In genomic region chr12:124863409-124864325, GRCh38 we compare ENCODE assay signal across 8 cellular contexts. TPM values are rescaled to one million over a fixed set of nuclear protein-coding genes. Genes with fewer than 3 reads are reported as not detected.
A peak's percentile ranks its signal among the peaks of the same experiment; 100 is the strongest.
DNase-seq lines count a peak whose midpoint lies in the region; ATAC-seq and TF ChIP-seq lines count a peak whose summit lies in the region.

Gene SCARB1 (minus strand): TSS chr12:124863864. CDS start chr12:124863720, 144 bp downstream.

- H3K9ac ChIP-seq in endodermal cell (ENCODE audit: extremely low read depth, low read length, poor library complexity, severe bottlenecking): peak within 1 kb of the TSS; percentile 66

- H3K4me3 Mint-ChIP-seq in CD4-positive, alpha-beta memory T cell: peak within 1 kb of the TSS; percentile 76 to 86 (median 81)
- H3K4me3 Mint-ChIP-seq in activated CD8-positive, alpha-beta memory T cell treated with anti-CD3 and anti-CD28 coated beads, Interleukin-2, amount 10 ng/mL, durations not matched to agents 7 days and 5 days: peak within 1 kb of the TSS; percentile 70
- peak within 1 kb of the TSS; percentile 69 for H3K4me3 Mint-ChIP-seq in endodermal cell
- peak within 1 kb of the TSS; percentile 73 for H3K4me3 Mint-ChIP-seq in mesothelial cell of epicardium

- H3K4me1 ChIP-seq in CD4-positive, alpha-beta memory T cell (ENCODE audit: insufficient read depth, low read length): peaks cover 12% of the 10 kb centered on the region
- H3K4me1 ChIP-seq in endodermal cell (ENCODE audit: control insufficient read depth, insufficient read depth, low read length): no peaks in the 10 kb centered on the region

- no peaks in the 10 kb centered on the region for H3K36me3 ChIP-seq in CD4-positive, alpha-beta memory T cell (ENCODE audit: insufficient read depth, low read length)
- H3K36me3 ChIP-seq in endodermal cell (ENCODE audit: control insufficient read depth, insufficient read depth, low read length): no peaks in the 10 kb centered on the region

- H3K27ac ChIP-seq in CD4-positive, alpha-beta memory T cell (ENCODE audit: low read depth, low read length): no peak within 1 kb of the TSS
- H3K27ac ChIP-seq in endodermal cell (ENCODE audit: low read depth, low read length): no peak within 1 kb of the TSS

- POLR2A ChIA-PET in CD4-positive, alpha-beta memory T cell (lab: Charles Lee; ENCODE audit: partially characterized antibody): interaction anchor here (1.0 to 1.5 kb wide), 2 partner anchors 50 to 58 kb away, joined by 4 to 6 read pairs; partner anchors contain the start of gene UBC

- no peaks in the 10 kb centered on the region for H3K9me3 ChIP-seq in CD4-positive, alpha-beta memory T cell (ENCODE audit: control insufficient read depth in 1 of 2, low read length in 2 of 2)
- H3K9me3 ChIP-seq in endodermal cell (ENCODE audit: control insufficient read depth, low read length): no peaks in the 10 kb centered on the region

- DNase-seq in CD4-positive, alpha-beta memory T cell: peak; percentile 68 to 76 (median 70)
- DNase-seq in HK-2 (ENCODE audit: unreplicated experiment) (peak; percentile 93), NOMO-1 (lab: John Stamatoyannopoulos, UW; ENCODE audit: unreplicated experiment in 2 of 2) (peak; percentile 80 to 88), endodermal cell (peak; percentile 98), mesothelial cell of epicardium (ENCODE audit: low spot score in 2 of 2, unreplicated experiment in 2 of 2) (peak; percentile 78 to 83)
- DNase-seq in activated CD8-positive, alpha-beta memory T cell treated with anti-CD3 and anti-CD28 coated beads, Interleukin-2, amount 10 ng/mL, durations not matched to agents 7 days and 5 days: peak; percentile 86
- DNase-seq in stimulated activated CD8-positive, alpha-beta memory T cell treated with anti-CD3 and anti-CD28 coated beads, Interleukin-15, amount 100 ng/mL, for 48 hours (ENCODE audit: low read depth in 2 of 2): peak; percentile 71 to 73

- CTCF ChIA-PET in CD4-positive, alpha-beta memory T cell (lab: Charles Lee; ENCODE audit: partially characterized antibody): interaction anchor here (1.0 kb wide), 1 partner anchor 76 kb away, joined by 3 read pairs; no protein-coding TSS in a partner anchor
- CTCF ChIA-PET in activated CD8-positive, alpha-beta memory T cell treated with anti-CD3 and anti-CD28 coated beads, Interleukin-2, amount 10 ng/mL, durations not matched to agents 7 days and 5 days (lab: Charles Lee): no interaction called here

- peak within 1 kb of the TSS; percentile 34 to 66 for H3K4me3 ChIP-seq in CD4-positive, alpha-beta memory T cell (ENCODE audit: low read length in 2 of 2)
- H3K4me3 ChIP-seq in endodermal cell (ENCODE audit: low read length): peak within 1 kb of the TSS; percentile 84

- H3K27me3 Mint-ChIP-seq in CD4-positive, alpha-beta memory T cell: peaks cover 0 to 3% of the 10 kb centered on the region in 2 donors
- peaks cover 6% of the 10 kb centered on the region for H3K27me3 Mint-ChIP-seq in activated CD8-positive, alpha-beta memory T cell treated with anti-CD3 and anti-CD28 coated beads, Interleukin-2, amount 10 ng/mL, durations not matched to agents 7 days and 5 days
- H3K27me3 Mint-ChIP-seq in endodermal cell (ENCODE audit: insufficient read depth) (peaks cover 9% of the 10 kb centered on the region), mesothelial cell of epicardium (ENCODE audit: low read depth) (no peaks in the 10 kb centered on the region)

- TF ChIP-seq CTCF in endodermal cell (conservative IDR thresholded peaks at IDR 0.05) (peak; percentile 19), mesothelial cell of epicardium (IDR thresholded peaks at IDR 0.05; ENCODE audit: unreplicated experiment) (no peak)

- peak; percentile 77 for ATAC-seq in GM19452 (IDR thresholded peaks at IDR 0.05; ENCODE audit: unreplicated experiment)
- peak; percentile 91 for ATAC-seq in activated CD8-positive, alpha-beta memory T cell treated with anti-CD3 and anti-CD28 coated beads, Interleukin-2, amount 10 ng/mL, durations not matched to agents 7 days and 5 days

- no peaks in the 10 kb centered on the region for H3K36me3 Mint-ChIP-seq in CD4-positive, alpha-beta memory T cell
- no peaks in the 10 kb centered on the region for H3K36me3 Mint-ChIP-seq in activated CD8-positive, alpha-beta memory T cell treated with anti-CD3 and anti-CD28 coated beads, Interleukin-2, amount 10 ng/mL, durations not matched to agents 7 days and 5 days
- H3K36me3 Mint-ChIP-seq in endodermal cell (ENCODE audit: low read depth) (peaks cover 3% of the 10 kb centered on the region), mesothelial cell of epicardium (no peaks in the 10 kb centered on the region)

- no peaks in the 10 kb centered on the region for H3K9me3 Mint-ChIP-seq in CD4-positive, alpha-beta memory T cell
- H3K9me3 Mint-ChIP-seq in activated CD8-positive, alpha-beta memory T cell treated with anti-CD3 and anti-CD28 coated beads, Interleukin-2, amount 10 ng/mL, durations not matched to agents 7 days and 5 days (ENCODE audit: low read depth): no peaks in the 10 kb centered on the region
- H3K9me3 Mint-ChIP-seq in endodermal cell: no peaks in the 10 kb centered on the region
- no peaks in the 10 kb centered on the region for H3K9me3 Mint-ChIP-seq in mesothelial cell of epicardium

- no peaks in the 10 kb centered on the region for H3K27me3 ChIP-seq in CD4-positive, alpha-beta memory T cell (ENCODE audit: insufficient read depth, low read length)
- peaks cover 6% of the 10 kb centered on the region for H3K27me3 ChIP-seq in endodermal cell (ENCODE audit: control insufficient read depth, insufficient read depth, low read length, poor library complexity, severe bottlenecking)

- 1 to 2% methylated on average over 18 to 89 of the region's 89 CpGs for WGBS in endodermal cell (ENCODE audit: insufficient coverage in 1 of 2, insufficient read length in 1 of 2), 2 experiments

- H3K27ac Mint-ChIP-seq in CD4-positive, alpha-beta memory T cell: peak within 1 kb of the TSS in 6 of 7 donors; percentile 54 to 89 (median 81)
- H3K27ac Mint-ChIP-seq in activated CD8-positive, alpha-beta memory T cell treated with anti-CD3 and anti-CD28 coated beads, Interleukin-2, amount 10 ng/mL, durations not matched to agents 7 days and 5 days: peak within 1 kb of the TSS; percentile 89
- H3K27ac Mint-ChIP-seq in endodermal cell (no peak within 1 kb of the TSS), mesothelial cell of epicardium (peak within 1 kb of the TSS; percentile 80)

- intact Hi-C loops in CD4-positive, alpha-beta memory T cell (cut with micrococcal nuclease): loop anchor here (5.0 kb wide), 2 partner anchors 34 to 124 kb away; partner anchors contain the start of gene DHX37

- peaks cover 5 to 21% (median 12%) of the 10 kb centered on the region in 4 donors for H3K4me1 Mint-ChIP-seq in CD4-positive, alpha-beta memory T cell
- H3K4me1 Mint-ChIP-seq in activated CD8-positive, alpha-beta memory T cell treated with anti-CD3 and anti-CD28 coated beads, Interleukin-2, amount 10 ng/mL, durations not matched to agents 7 days and 5 days: peaks cover 30% of the 10 kb centered on the region
- peaks cover 12% of the 10 kb centered on the region for H3K4me1 Mint-ChIP-seq in endodermal cell
- peaks cover 14% of the 10 kb centered on the region for H3K4me1 Mint-ChIP-seq in mesothelial cell of epicardium

RNA-seq across cellular contexts. Expression of gene SCARB1, which starts in this region (rescaled TPM):
- 1 to 10 TPM; 2.2 to 2.6 TPM for total RNA-seq in CD4-positive, alpha-beta memory T cell
- polyA plus RNA-seq in CD4-positive, alpha-beta memory T cell: 1 to 10 TPM; 1.5 to 1.6 TPM
- total RNA-seq in activated CD8-positive, alpha-beta memory T cell treated with anti-CD3 and anti-CD28 coated beads, Interleukin-2, amount 10 ng/mL, durations not matched to agents 7 days and 5 days: 10 to 100 TPM; 12.6 to 17.2 TPM
- 10 to 100 TPM; 33.0 to 36.2 TPM for total RNA-seq in endodermal cell
- polyA plus RNA-seq in endodermal cell (2013, experiment 1 of 2): 26.1 TPM
- 30.2 TPM for polyA plus RNA-seq in endodermal cell (2013, experiment 2 of 2)
- total RNA-seq in mesothelial cell of epicardium: 40.2 to 43.3 TPM (median 40.4 TPM) in 3 replicates
